8 cellular contexts compared by ENCODE assay signal in genomic region chr19:13920940-13921744, GRCh38. TPM values are rescaled to one million over a fixed set of nuclear protein-coding genes. Genes with fewer than 3 reads are reported as not detected.
DNase-seq lines count a peak whose midpoint lies in the region; ATAC-seq and TF ChIP-seq lines count a peak whose summit lies in the region.

No MANE protein-coding gene starts in this region.

- TF ChIP-seq CTCF in mesothelial cell of epicardium (IDR thresholded peaks at IDR 0.05; ENCODE audit: unreplicated experiment): no peak

- ATAC-seq in GM21423 (IDR thresholded peaks at IDR 0.05; ENCODE audit: unreplicated experiment): no peak

- peaks cover 10% of the 10 kb centered on the region for H3K9me3 Mint-ChIP-seq in activated T-helper 2 cell treated with anti-CD3 and anti-CD28 coated beads, Interferon-gamma antibody, Interleukin-2, Interleukin-4, amounts not matched to agents 10 μg/mL and 5 μg/mL and 100 μg/mL, durations not matched to agents 14 hours and 24 hours and 36 hours
- H3K9me3 Mint-ChIP-seq in mesothelial cell of epicardium: no peaks in the 10 kb centered on the region

- no peaks in the 10 kb centered on the region for H3K27me3 Mint-ChIP-seq in activated T-helper 2 cell treated with anti-CD3 and anti-CD28 coated beads, Interferon-gamma antibody, Interleukin-2, Interleukin-4, amounts not matched to agents 10 μg/mL and 5 μg/mL and 100 μg/mL, durations not matched to agents 14 hours and 24 hours and 36 hours (ENCODE audit: low read depth)
- no peaks in the 10 kb centered on the region for H3K27me3 Mint-ChIP-seq in mesothelial cell of epicardium (ENCODE audit: low read depth)

- peak; percentile 34 for DNase-seq in stimulated activated CD4-positive, alpha-beta T cell treated with anti-CD3 and anti-CD28 coated beads, Interleukin-1b, Interleukin-23, amount 100 ng/mL, for 48 hours
- no peak for DNase-seq in stimulated activated CD4-positive, alpha-beta T cell treated with anti-CD3 and anti-CD28 coated beads, Interleukin-12 subunit alpha, Interleukin-12 subunit beta, amount 100 ng/mL, for 4 hours
- DNase-seq in NCI-H226: peak; percentile 43
- DNase-seq in activated T-helper 2 cell treated with anti-CD3 and anti-CD28 coated beads, Interferon-gamma antibody, Interleukin-2, Interleukin-4, amounts not matched to agents 10 μg/mL and 5 μg/mL and 100 μg/mL, durations not matched to agents 14 hours and 24 hours and 36 hours (ENCODE audit: low spot score): no peak
- peak; percentile 1 for DNase-seq in kidney glomerular epithelial cell (lab: John Stamatoyannopoulos, UW)
- no peak for DNase-seq in posterior vena cava (ENCODE audit: low spot score)
- no peak for DNase-seq in mesothelial cell of epicardium (ENCODE audit: low spot score in 2 of 2, unreplicated experiment in 2 of 2)

- intact Hi-C loops in activated T-helper 2 cell treated with anti-CD3 and anti-CD28 coated beads, Interferon-gamma antibody, Interleukin-2, Interleukin-4, amounts not matched to agents 10 μg/mL and 5 μg/mL and 100 μg/mL, durations not matched to agents 14 hours and 24 hours and 36 hours (cut with micrococcal nuclease): no loop called here
- intact Hi-C loops in posterior vena cava (cut with DNase I): no loop called here

- H3K27ac Mint-ChIP-seq in activated T-helper 2 cell treated with anti-CD3 and anti-CD28 coated beads, Interferon-gamma antibody, Interleukin-2, Interleukin-4, amounts not matched to agents 10 μg/mL and 5 μg/mL and 100 μg/mL, durations not matched to agents 14 hours and 24 hours and 36 hours: peak overlapping the region; percentile 58
- H3K27ac Mint-ChIP-seq in mesothelial cell of epicardium: no peak overlapping the region

- H3K4me1 Mint-ChIP-seq in activated T-helper 2 cell treated with anti-CD3 and anti-CD28 coated beads, Interferon-gamma antibody, Interleukin-2, Interleukin-4, amounts not matched to agents 10 μg/mL and 5 μg/mL and 100 μg/mL, durations not matched to agents 14 hours and 24 hours and 36 hours (ENCODE audit: low read depth): no peaks in the 10 kb centered on the region
- H3K4me1 Mint-ChIP-seq in mesothelial cell of epicardium: no peaks in the 10 kb centered on the region

- peaks cover 57% of the 10 kb centered on the region for H3K36me3 Mint-ChIP-seq in activated T-helper 2 cell treated with anti-CD3 and anti-CD28 coated beads, Interferon-gamma antibody, Interleukin-2, Interleukin-4, amounts not matched to agents 10 μg/mL and 5 μg/mL and 100 μg/mL, durations not matched to agents 14 hours and 24 hours and 36 hours (ENCODE audit: low read depth)
- peaks cover 53% of the 10 kb centered on the region for H3K36me3 Mint-ChIP-seq in mesothelial cell of epicardium

- no peak overlapping the region for H3K4me3 Mint-ChIP-seq in activated T-helper 2 cell treated with anti-CD3 and anti-CD28 coated beads, Interferon-gamma antibody, Interleukin-2, Interleukin-4, amounts not matched to agents 10 μg/mL and 5 μg/mL and 100 μg/mL, durations not matched to agents 14 hours and 24 hours and 36 hours (ENCODE audit: low read depth)
- no peak overlapping the region for H3K4me3 Mint-ChIP-seq in mesothelial cell of epicardium

RNA-seq across cellular contexts. Expression of gene CC2D1A, which starts 15.1 kb away (rescaled TPM):
- 36.9 and 41.5 TPM in 2 replicates for total RNA-seq in activated T-helper 2 cell treated with anti-CD3 and anti-CD28 coated beads, Interferon-gamma antibody, Interleukin-2, Interleukin-4, amounts not matched to agents 10 μg/mL and 5 μg/mL and 100 μg/mL, durations not matched to agents 14 hours and 24 hours and 36 hours
- total RNA-seq in posterior vena cava (10 to 100 TPM; 16.8 to 22.6 TPM), mesothelial cell of epicardium (59.2 to 66.0 TPM (median 62.8 TPM) in 3 replicates)

RNA-seq across cellular contexts. Expression of gene BRME1, which starts 15.2 kb away (rescaled TPM):
- total RNA-seq in activated T-helper 2 cell treated with anti-CD3 and anti-CD28 coated beads, Interferon-gamma antibody, Interleukin-2, Interleukin-4, amounts not matched to agents 10 μg/mL and 5 μg/mL and 100 μg/mL, durations not matched to agents 14 hours and 24 hours and 36 hours: 14.9 and 15.3 TPM in 2 replicates
- 1 to 10 TPM; 1.2 to 2.0 TPM for total RNA-seq in posterior vena cava
- total RNA-seq in mesothelial cell of epicardium: 6.3 to 7.2 TPM (median 7.0 TPM) in 3 replicates

RNA-seq across cellular contexts. Expression of gene PODNL1, which starts 17.1 kb away (rescaled TPM):
- total RNA-seq in activated T-helper 2 cell treated with anti-CD3 and anti-CD28 coated beads, Interferon-gamma antibody, Interleukin-2, Interleukin-4, amounts not matched to agents 10 μg/mL and 5 μg/mL and 100 μg/mL, durations not matched to agents 14 hours and 24 hours and 36 hours: 0.41 TPM in 1 of 2 replicates, not detected in the other
- total RNA-seq in posterior vena cava: 1 to 10 TPM; 2.4 to 8.7 TPM
- 0.20 to 1.0 TPM (median 0.75 TPM) in 3 replicates for total RNA-seq in mesothelial cell of epicardium

RNA-seq across cellular contexts. Expression of gene DCAF15, which starts 31.2 kb away (rescaled TPM):
- 60.6 and 64.0 TPM in 2 replicates for total RNA-seq in activated T-helper 2 cell treated with anti-CD3 and anti-CD28 coated beads, Interferon-gamma antibody, Interleukin-2, Interleukin-4, amounts not matched to agents 10 μg/mL and 5 μg/mL and 100 μg/mL, durations not matched to agents 14 hours and 24 hours and 36 hours
- total RNA-seq in posterior vena cava (10 to 100 TPM; 18.8 to 21.0 TPM), mesothelial cell of epicardium (54.4 to 56.6 TPM (median 55.7 TPM) in 3 replicates)

RNA-seq across cellular contexts. Expression of gene NANOS3, which starts 44.2 kb away (rescaled TPM):
- total RNA-seq in activated T-helper 2 cell treated with anti-CD3 and anti-CD28 coated beads, Interferon-gamma antibody, Interleukin-2, Interleukin-4, amounts not matched to agents 10 μg/mL and 5 μg/mL and 100 μg/mL, durations not matched to agents 14 hours and 24 hours and 36 hours: 1.6 and 1.8 TPM in 2 replicates
- total RNA-seq in posterior vena cava (under 1 TPM in 1 of 2 donors, not detected in 1; 1.00 TPM), mesothelial cell of epicardium (4.9 to 8.6 TPM (median 8.2 TPM) in 3 replicates)

Comparison
In these comparisons a context has a peak if more than half of its experiments do, and no peak if none do; other contexts are left out.
1. DNase-seq: peak in stimulated activated CD4-positive, alpha-beta T cell treated with anti-CD3 and anti-CD28 coated beads, Interleukin-1b, Interleukin-23, amount 100 ng/mL, for 48 hours (single experiment), NCI-H226 (single experiment) and kidney glomerular epithelial cell (single experiment); none in stimulated activated CD4-positive, alpha-beta T cell treated with anti-CD3 and anti-CD28 coated beads, Interleukin-12 subunit alpha, Interleukin-12 subunit beta, amount 100 ng/mL, for 4 hours (single experiment), activated T-helper 2 cell treated with anti-CD3 and anti-CD28 coated beads, Interferon-gamma antibody, Interleukin-2, Interleukin-4, amounts not matched to agents 10 μg/mL and 5 μg/mL and 100 μg/mL, durations not matched to agents 14 hours and 24 hours and 36 hours (single experiment), posterior vena cava (single experiment) and mesothelial cell of epicardium (0 of 2).